In genomic region chr12:69836015-69836414, GRCh38 we compare ENCODE assay signal across 4 cellular contexts. TPM values are rescaled to one million over a fixed set of nuclear protein-coding genes. Genes with fewer than 3 reads are reported as not detected.
"Had no signal": no experiment of that assay in that cellular context is flagged by ENCODE, and none has a peak within 500 bp of the region (broad histone marks: within the 10 kb centered on the region; RNA-seq: fewer than 3 reads in every experiment).

No MANE protein-coding gene starts in this region.

- H2AFZ ChIP-seq: GM23338 had no signal

- H3K4me3 ChIP-seq: GM23338 had no signal

- DNase-seq: H9, HCEC 1CT, IMR-90 had no signal

- H3K4me2 ChIP-seq: GM23338 had no signal

RNA-seq across cellular contexts. Expression of gene MYRFL, which starts 11.0 kb away (rescaled TPM):
- polyA plus RNA-seq: IMR-90 had no signal
